In genomic region chr22:29481265-29482000, GRCh38 we compare ENCODE assay signal across 8 cellular contexts. TPM values are rescaled to one million over a fixed set of nuclear protein-coding genes. Genes with fewer than 3 reads are reported as not detected.
DNase-seq lines count a peak whose midpoint lies in the region; ATAC-seq and TF ChIP-seq lines count a peak whose summit lies in the region.

No MANE protein-coding gene starts in this region.

- H3K36me3 ChIP-seq in H7 (replicated peaks; ENCODE audit: control insufficient read depth, insufficient read depth, low read length) (peaks cover 7% of the 10 kb centered on the region), esophagus squamous epithelium (no peaks in the 10 kb centered on the region)

- ATAC-seq in WTC11 (peak; percentile 59), HG02610 (IDR thresholded peaks at IDR 0.05; ENCODE audit: unreplicated experiment) (no peak), HG02870 (IDR thresholded peaks at IDR 0.05; ENCODE audit: unreplicated experiment) (no peak)

- intact Hi-C loops in esophagus squamous epithelium (cut with DNase I), result no loop called here

- peaks cover 63% of the 10 kb centered on the region for H3K27me3 Mint-ChIP-seq in WTC11 (ENCODE audit: low read depth)

- no peaks in the 10 kb centered on the region for H3K9me3 ChIP-seq in esophagus squamous epithelium

- H3K27me3 ChIP-seq in H7 (ENCODE audit: control insufficient read depth, insufficient read depth, low read length), result peaks cover 35% of the 10 kb centered on the region
- peaks cover 12 to 71% (median 21%) of the 10 kb centered on the region in 4 donors for H3K27me3 ChIP-seq in esophagus squamous epithelium

- H3K9me3 Mint-ChIP-seq in WTC11, result no peaks in the 10 kb centered on the region

- H3K4me3 ChIP-seq in H7 (ENCODE audit: insufficient read depth, low read depth, low read length), result peak overlapping the region; percentile 58
- peak overlapping the region in 2 of 4 donors; percentile 25 to 28 for H3K4me3 ChIP-seq in esophagus squamous epithelium

- H3K4me3 Mint-ChIP-seq in WTC11, result peak overlapping the region; percentile 78

- H3K36me3 Mint-ChIP-seq in WTC11, result peaks cover 8% of the 10 kb centered on the region; the same call in 1 of the 2 replicates

- peaks cover 0 to 34% (median 10%) of the 10 kb centered on the region in 3 donors for H3K4me1 ChIP-seq in esophagus squamous epithelium

- H3K4me1 Mint-ChIP-seq in WTC11, result peaks cover 42% of the 10 kb centered on the region

- DNase-seq in H7, result peak; percentile 90
- peak; percentile 82 for DNase-seq in WTC11 (ENCODE audit: low spot score)
- peak; percentile 10 for DNase-seq in fibroblast of the conjunctiva (ENCODE audit: low read depth)
- DNase-seq in renal cortical epithelial cell (ENCODE audit: low read depth), result peak; percentile 6
- DNase-seq in NOMO-1 treated with DMSO at 0.1 percent for 48 hours (lab: John Stamatoyannopoulos, UW; ENCODE audit: unreplicated experiment), result no peak
- DNase-seq in esophagus squamous epithelium (lab: John Stamatoyannopoulos, UW), result no peak

- peak overlapping the region; percentile 77; the same call in 1 of the 2 replicates for H3K27ac Mint-ChIP-seq in WTC11

- TF ChIP-seq POLR2A in esophagus squamous epithelium (IDR thresholded peaks at IDR 0.05), result no peak

- POLR2A ChIA-PET in WTC11 (lab: Charles Lee), result no interaction called here

- WGBS in esophagus squamous epithelium, 2 donors, result 26 to 28% methylated on average over 10 to 13 of the region's 15 CpGs

- CTCF ChIA-PET in WTC11 (lab: Charles Lee), result interaction anchor here (0.6 to 6.2 kb wide), 7 partner anchors 11 to 86 kb away, joined by 3 to 60 read pairs (median 6); partner anchors contain the start of gene THOC5

- H3K27ac ChIP-seq in esophagus squamous epithelium, result no peak overlapping the region

- TF ChIP-seq CTCF in WTC11 (IDR thresholded peaks at IDR 0.05) (no peak), esophagus squamous epithelium (IDR thresholded peaks at IDR 0.05) (no peak)

TF ChIP-seq in WTC11, 78 proteins besides CTCF, POLR2A, EP300 and RAD21:
- no peak for TF ChIP-seq FOXP1 (CRISPR knock-in tag; IDR thresholded peaks at IDR 0.05; ENCODE audit: borderline replicate concordance)
- TF ChIP-seq EMX1 (CRISPR knock-in tag; IDR thresholded peaks at IDR 0.05), result no peak
- TF ChIP-seq ZNF281 (CRISPR knock-in tag; IDR thresholded peaks at IDR 0.05), result peak; percentile 90; the same call in 1 of the 2 replicates
- no peak for TF ChIP-seq RORB (CRISPR knock-in tag; IDR thresholded peaks at IDR 0.05)
- TF ChIP-seq SOX15 (CRISPR knock-in tag; IDR thresholded peaks at IDR 0.05), result no peak
- no peak for TF ChIP-seq ZNF317 (CRISPR knock-in tag; IDR thresholded peaks at IDR 0.05; ENCODE audit: borderline replicate concordance, low read depth)
- peak; percentile 21; the same call in 1 of the 2 replicates for TF ChIP-seq HMGXB4 (CRISPR knock-in tag; IDR thresholded peaks at IDR 0.05)
- TF ChIP-seq CREB1 (CRISPR knock-in tag; IDR thresholded peaks at IDR 0.05), result no peak
- no peak for TF ChIP-seq MLX (CRISPR knock-in tag; IDR thresholded peaks at IDR 0.05)
- peak; percentile 65; the same call in 1 of the 2 replicates for TF ChIP-seq NFE2L1 (CRISPR knock-in tag; IDR thresholded peaks at IDR 0.05)
- peak; percentile 83; the same call in 1 of the 2 replicates for TF ChIP-seq ESRRA (CRISPR knock-in tag; IDR thresholded peaks at IDR 0.05; ENCODE audit: borderline replicate concordance)
- no peak for TF ChIP-seq RELA (CRISPR knock-in tag; IDR thresholded peaks at IDR 0.05; ENCODE audit: borderline replicate concordance)
- peak; percentile 53; the same call in 1 of the 2 replicates for TF ChIP-seq FOXK1 (CRISPR knock-in tag; IDR thresholded peaks at IDR 0.05)
- no peak for TF ChIP-seq KAT7 (CRISPR knock-in tag; IDR thresholded peaks at IDR 0.05; ENCODE audit: borderline replicate concordance)
TF ChIP-seq in WTC11: peak in this region for 5.

RNA-seq across cellular contexts. Expression of gene NEFH, which starts 1.4 kb away (rescaled TPM):
- total RNA-seq in H7 (2014; rRNA removed; shearing (Covaris generic)), result 1.0 and 2.0 TPM in 2 replicates
- 2.6 to 3.7 TPM (median 3.7 TPM) in 3 replicates for total RNA-seq in WTC11 (2021)
- 0.15 and 0.17 TPM in 2 replicates for total RNA-seq in renal cortical epithelial cell
- total RNA-seq in esophagus squamous epithelium, result under 1 TPM in 2 of 4 donors, not detected in 2; 0.44 to 0.95 TPM

RNA-seq across cellular contexts. Expression of gene RFPL1, which starts 43.0 kb away (rescaled TPM):
- total RNA-seq in H7 (2014; rRNA removed; shearing (Covaris generic)), result 0.42 TPM in 1 of 2 replicates, not detected in the other
- total RNA-seq in WTC11 (2021) (not detected in 3 replicates), renal cortical epithelial cell (not detected in 2 replicates), esophagus squamous epithelium (not detected)

Comparison
In these comparisons a context has a peak if more than half of its experiments do, and no peak if none do; other contexts are left out.
1. DNase-seq: peak in H7 (single experiment), WTC11 (single experiment), fibroblast of the conjunctiva (single experiment) and renal cortical epithelial cell (single experiment); none in NOMO-1 treated with DMSO at 0.1 percent for 48 hours (single experiment) and esophagus squamous epithelium (single experiment).